In the genomic region with DNA sequence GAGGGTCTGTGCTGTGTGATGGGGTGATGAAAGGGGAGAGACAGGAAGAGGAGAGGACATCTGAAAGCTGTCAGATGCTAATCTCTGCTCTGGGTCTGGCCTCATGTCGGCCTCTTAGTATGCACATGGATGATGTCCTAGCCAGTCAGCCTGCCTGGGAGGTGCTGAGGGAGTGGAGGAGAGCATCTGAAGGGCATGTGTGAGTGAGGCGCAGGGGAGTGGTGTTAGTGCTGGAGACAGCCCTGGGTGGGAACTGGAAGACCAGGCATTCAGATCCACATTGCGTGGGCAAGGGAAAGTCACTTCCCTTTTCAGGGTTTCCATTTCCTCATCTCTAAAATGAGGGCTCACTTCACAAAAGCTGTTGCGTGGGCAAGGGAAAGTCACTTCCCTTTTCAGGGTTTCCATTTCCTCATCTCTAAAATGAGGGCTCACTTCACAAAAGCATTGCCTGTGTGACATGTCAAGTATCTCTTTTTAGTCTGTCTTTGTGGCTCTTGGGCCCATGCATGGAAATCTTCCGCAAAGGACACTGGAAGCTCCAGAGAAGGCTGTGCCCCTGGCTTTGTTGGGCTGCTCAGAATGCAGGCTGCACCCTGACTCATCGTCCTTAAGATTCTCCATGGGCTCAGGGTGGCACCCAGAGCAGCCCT, we compare ENCODE assay signal across 9 cellular contexts. TPM values are rescaled to one million over a fixed set of nuclear protein-coding genes. Genes with fewer than 3 reads are reported as not detected.
DNase-seq lines count a peak whose midpoint lies in the region; ATAC-seq, FAIRE-seq and TF ChIP-seq lines count a peak whose summit lies in the region.
"Had no signal": no experiment of that assay in that cellular context is flagged by ENCODE, and none has a peak within 500 bp of the region (broad histone marks: within the 10 kb centered on the region; RNA-seq: fewer than 3 reads in every experiment).

No MANE protein-coding gene starts in this region.

- H3K36me3 Mint-ChIP-seq in activated CD8-positive, alpha-beta T cell treated with anti-CD3 and anti-CD28 coated beads for 36 hours (ENCODE audit: low read depth), result no peaks in the 10 kb centered on the region

- TF ChIP-seq CTCF in activated CD8-positive, alpha-beta T cell treated with anti-CD3 and anti-CD28 coated beads for 36 hours (IDR thresholded peaks at IDR 0.05), result no peak

- no peak overlapping the region for H3K4me3 Mint-ChIP-seq in activated CD8-positive, alpha-beta T cell treated with anti-CD3 and anti-CD28 coated beads for 36 hours

- peaks cover 14% of the 10 kb centered on the region for H3K4me1 Mint-ChIP-seq in activated CD8-positive, alpha-beta T cell treated with anti-CD3 and anti-CD28 coated beads for 36 hours (ENCODE audit: low read depth)

- intact Hi-C loops in activated CD8-positive, alpha-beta T cell treated with anti-CD3 and anti-CD28 coated beads for 36 hours (cut with micrococcal nuclease), result no loop called here
- intact Hi-C loops in sciatic nerve (cut with DNase I), result no loop called here

- H3K4me3 ChIP-seq in small intestine (ENCODE audit: low read depth in 1 of 2, low read length in 2 of 2), result no peak overlapping the region
- H3K4me3 ChIP-seq: thyroid gland had no signal

- POLR2A ChIA-PET in activated CD8-positive, alpha-beta T cell treated with anti-CD3 and anti-CD28 coated beads for 36 hours (lab: Charles Lee), result no interaction called here

- ATAC-seq in GM19023 (IDR thresholded peaks at IDR 0.05; ENCODE audit: unreplicated experiment) (peak; percentile 47), HG03039 (IDR thresholded peaks at IDR 0.05; ENCODE audit: unreplicated experiment) (peak; percentile 50), sciatic nerve (peak; percentile 87)
- ATAC-seq in activated CD8-positive, alpha-beta T cell treated with anti-CD3 and anti-CD28 coated beads for 36 hours, result peak; percentile 72

- CTCF ChIA-PET in activated CD8-positive, alpha-beta T cell treated with anti-CD3 and anti-CD28 coated beads for 36 hours (lab: Charles Lee), result interaction anchor here (1.4 kb wide), 1 partner anchor 9 kb away, joined by 5 read pairs; a partner anchor contains a TSS

- H3K9me3 ChIP-seq in small intestine (ENCODE audit: control insufficient read depth, low read depth), result no peaks in the 10 kb centered on the region
- H3K9me3 ChIP-seq: thyroid gland had no signal

- DNase-seq in activated CD8-positive, alpha-beta T cell treated with anti-CD3 and anti-CD28 coated beads for 36 hours, result peak; percentile 42
- DNase-seq in sciatic nerve (ENCODE audit: low spot score), result no peak
- no peak for DNase-seq in central memory CD4-positive, alpha-beta T cell
- no peak for DNase-seq in small intestine
- no peak for DNase-seq in NCI-H187 treated with DMSO at 0.1 percent for 48 hours (lab: John Stamatoyannopoulos, UW)
- DNase-seq in DMS53 (lab: John Stamatoyannopoulos, UW), result no peak

- H3K27ac Mint-ChIP-seq in activated CD8-positive, alpha-beta T cell treated with anti-CD3 and anti-CD28 coated beads for 36 hours, result no peak overlapping the region

- WGBS in small intestine, 3 donors, result 61 to 78% (median 72%) methylated on average over 6 of the region's 6 CpGs

- peaks cover 8% of the 10 kb centered on the region for H3K27me3 Mint-ChIP-seq in activated CD8-positive, alpha-beta T cell treated with anti-CD3 and anti-CD28 coated beads for 36 hours

- no peak for FAIRE-seq in small intestine (lab: Jason Lieb, UNC)

- no peak overlapping the region for H3K27ac ChIP-seq in small intestine (ENCODE audit: low read depth in 1 of 2, low read length in 1 of 2)
- H3K27ac ChIP-seq: thyroid gland had no signal

- H3K9me3 Mint-ChIP-seq in activated CD8-positive, alpha-beta T cell treated with anti-CD3 and anti-CD28 coated beads for 36 hours, result no peaks in the 10 kb centered on the region

- no peaks in the 10 kb centered on the region for H3K4me1 ChIP-seq in small intestine (ENCODE audit: control insufficient read depth in 2 of 2, insufficient read depth in 1 of 2, low read depth in 1 of 2, low read length in 1 of 2)
- H3K4me1 ChIP-seq: thyroid gland had no signal

- H3K36me3 ChIP-seq in small intestine (ENCODE audit: control insufficient read depth in 2 of 2, insufficient read depth in 2 of 2, low read length in 2 of 2), result no peaks in the 10 kb centered on the region
- H3K36me3 ChIP-seq: thyroid gland had no signal

- H3K27me3 ChIP-seq in small intestine (ENCODE audit: control insufficient read depth in 2 of 2, insufficient read depth in 2 of 2, low read length in 2 of 2), result no peaks in the 10 kb centered on the region
- H3K27me3 ChIP-seq: thyroid gland had no signal

RNA-seq across cellular contexts. Expression of a gene that starts 10.1 kb away (rescaled TPM):
- not detected for total RNA-seq in activated CD8-positive, alpha-beta T cell treated with anti-CD3 and anti-CD28 coated beads for 36 hours
- 0.36 TPM for total RNA-seq in sciatic nerve
- polyA plus RNA-seq in small intestine, result 1 to 10 TPM in 1 of 3 donors, under 1 TPM in 2; 0.18 to 1.1 (median 0.81) TPM
